In the genomic region with DNA sequence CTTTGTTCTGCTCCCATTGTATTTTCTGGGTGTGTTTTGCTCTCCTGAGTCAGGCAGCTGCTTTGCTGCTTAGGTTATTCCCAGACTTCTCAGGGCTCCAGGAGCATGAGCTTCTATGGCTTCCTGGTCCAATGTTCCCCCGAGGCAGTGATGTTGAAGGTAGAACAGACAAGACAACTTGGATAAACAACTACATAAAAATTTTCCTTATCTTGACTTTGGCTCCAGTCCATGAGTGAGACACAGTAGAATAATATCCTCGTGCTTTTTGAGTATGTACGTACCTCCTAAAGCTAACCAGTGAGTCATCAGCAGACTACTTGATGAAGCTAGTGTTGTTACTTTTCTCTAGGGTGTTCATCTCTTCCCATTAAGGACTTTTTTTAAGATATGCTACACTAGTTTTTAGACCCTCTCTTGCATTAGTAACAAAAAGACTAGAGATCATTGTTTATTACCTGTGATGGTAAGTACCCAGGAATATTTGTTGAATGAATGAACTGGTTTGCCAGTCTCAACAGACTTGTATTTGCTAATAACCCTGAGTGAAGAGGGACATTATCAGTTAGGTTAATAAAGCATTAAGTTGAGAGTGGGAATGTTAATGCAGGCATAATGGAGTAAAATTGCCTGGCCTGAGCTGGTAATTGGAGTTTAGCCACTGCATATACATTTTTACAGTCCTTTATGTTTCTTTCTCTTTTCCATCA, we compare ENCODE assay signal across 9 cellular contexts.
DNase-seq lines count a peak whose midpoint lies in the region; ATAC-seq and TF ChIP-seq lines count a peak whose summit lies in the region.
"Had no signal": no experiment of that assay in that cellular context is flagged by ENCODE, and none has a peak within 500 bp of the region (broad histone marks: within the 10 kb centered on the region; RNA-seq: fewer than 3 reads in every experiment).

No MANE protein-coding gene starts in this region.

- no peak for ATAC-seq in stimulated activated naive CD8-positive, alpha-beta T cell treated with anti-CD3 and anti-CD28 coated beads, Interleukin-15, amount 100 ng/mL, for 72 hours
- ATAC-seq: GM12878 had no signal

- no peaks in the 10 kb centered on the region for H3K9me3 Mint-ChIP-seq in progenitor cell of endocrine pancreas (ENCODE audit: low read depth)
- H3K9me3 Mint-ChIP-seq in stimulated activated naive CD8-positive, alpha-beta T cell treated with anti-CD3 and anti-CD28 coated beads, Interleukin-15, amount 100 ng/mL, for 72 hours = no peaks in the 10 kb centered on the region

- peak overlapping the region; percentile 28 for H3K4me3 ChIP-seq in epithelial cell of esophagus (ENCODE audit: low read length)
- H3K4me3 ChIP-seq: GM12878 had no signal

- peaks cover 21% of the 10 kb centered on the region for H3K4me1 Mint-ChIP-seq in progenitor cell of endocrine pancreas (ENCODE audit: low read depth)
- no peaks in the 10 kb centered on the region for H3K4me1 Mint-ChIP-seq in stimulated activated naive CD8-positive, alpha-beta T cell treated with anti-CD3 and anti-CD28 coated beads, Interleukin-15, amount 100 ng/mL, for 72 hours

- DNase-seq in Daoy (ENCODE audit: low read depth) (peak; percentile 82), NCI-H345 treated with DMSO at 0.1 percent for 48 hours (lab: John Stamatoyannopoulos, UW; ENCODE audit: unreplicated experiment) (peak; percentile 23), epithelial cell of esophagus (ENCODE audit: low read depth) (peak; percentile 100), progenitor cell of endocrine pancreas (ENCODE audit: low spot score, unreplicated experiment) (no peak), NCI-H2107 treated with DMSO at 0.1 percent for 48 hours (lab: John Stamatoyannopoulos, UW; ENCODE audit: unreplicated experiment) (no peak), NCI-H526 treated with DMSO at 0.1 percent for 48 hours (lab: John Stamatoyannopoulos, UW) (no peak)
- DNase-seq in stimulated activated CD8-positive, alpha-beta memory T cell treated with anti-CD3 and anti-CD28 coated beads, Interleukin-4, amount 100 ng/mL, for 48 hours = no peak
- no peak for DNase-seq in stimulated activated naive CD8-positive, alpha-beta T cell treated with anti-CD3 and anti-CD28 coated beads, Interleukin-15, amount 100 ng/mL, for 72 hours

- H3K36me3 Mint-ChIP-seq in progenitor cell of endocrine pancreas (ENCODE audit: insufficient read depth) = peaks cover 4% of the 10 kb centered on the region

- H3K4me3 Mint-ChIP-seq in progenitor cell of endocrine pancreas (ENCODE audit: low read depth) = no peak overlapping the region
- H3K4me3 Mint-ChIP-seq in stimulated activated naive CD8-positive, alpha-beta T cell treated with anti-CD3 and anti-CD28 coated beads, Interleukin-15, amount 100 ng/mL, for 72 hours = no peak overlapping the region

- peak overlapping the region; percentile 75 for H3K27ac Mint-ChIP-seq in progenitor cell of endocrine pancreas
- H3K27ac Mint-ChIP-seq in stimulated activated naive CD8-positive, alpha-beta T cell treated with anti-CD3 and anti-CD28 coated beads, Interleukin-15, amount 100 ng/mL, for 72 hours = no peak overlapping the region

- H3K27me3 Mint-ChIP-seq in progenitor cell of endocrine pancreas = no peaks in the 10 kb centered on the region
- H3K27me3 Mint-ChIP-seq in stimulated activated naive CD8-positive, alpha-beta T cell treated with anti-CD3 and anti-CD28 coated beads, Interleukin-15, amount 100 ng/mL, for 72 hours = peaks cover 13% of the 10 kb centered on the region

- TF ChIP-seq CTCF in epithelial cell of esophagus (IDR thresholded peaks at IDR 0.05; ENCODE audit: insufficient read depth, low read depth, low read length, missing control alignments) (no peak), progenitor cell of endocrine pancreas (IDR thresholded peaks at IDR 0.05; ENCODE audit: unreplicated experiment) (no peak)

Comparison
In these comparisons a context has a peak if more than half of its experiments do, and no peak if none do; other contexts are left out.
1. DNase-seq: peak in Daoy (single experiment), NCI-H345 treated with DMSO at 0.1 percent for 48 hours (single experiment) and epithelial cell of esophagus (single experiment); none in progenitor cell of endocrine pancreas (single experiment), NCI-H2107 treated with DMSO at 0.1 percent for 48 hours (single experiment), NCI-H526 treated with DMSO at 0.1 percent for 48 hours (single experiment), stimulated activated CD8-positive, alpha-beta memory T cell treated with anti-CD3 and anti-CD28 coated beads, Interleukin-4, amount 100 ng/mL, for 48 hours (single experiment) and stimulated activated naive CD8-positive, alpha-beta T cell treated with anti-CD3 and anti-CD28 coated beads, Interleukin-15, amount 100 ng/mL, for 72 hours (0 of 2).